9 cellular contexts compared by ENCODE assay signal in the genomic region with DNA sequence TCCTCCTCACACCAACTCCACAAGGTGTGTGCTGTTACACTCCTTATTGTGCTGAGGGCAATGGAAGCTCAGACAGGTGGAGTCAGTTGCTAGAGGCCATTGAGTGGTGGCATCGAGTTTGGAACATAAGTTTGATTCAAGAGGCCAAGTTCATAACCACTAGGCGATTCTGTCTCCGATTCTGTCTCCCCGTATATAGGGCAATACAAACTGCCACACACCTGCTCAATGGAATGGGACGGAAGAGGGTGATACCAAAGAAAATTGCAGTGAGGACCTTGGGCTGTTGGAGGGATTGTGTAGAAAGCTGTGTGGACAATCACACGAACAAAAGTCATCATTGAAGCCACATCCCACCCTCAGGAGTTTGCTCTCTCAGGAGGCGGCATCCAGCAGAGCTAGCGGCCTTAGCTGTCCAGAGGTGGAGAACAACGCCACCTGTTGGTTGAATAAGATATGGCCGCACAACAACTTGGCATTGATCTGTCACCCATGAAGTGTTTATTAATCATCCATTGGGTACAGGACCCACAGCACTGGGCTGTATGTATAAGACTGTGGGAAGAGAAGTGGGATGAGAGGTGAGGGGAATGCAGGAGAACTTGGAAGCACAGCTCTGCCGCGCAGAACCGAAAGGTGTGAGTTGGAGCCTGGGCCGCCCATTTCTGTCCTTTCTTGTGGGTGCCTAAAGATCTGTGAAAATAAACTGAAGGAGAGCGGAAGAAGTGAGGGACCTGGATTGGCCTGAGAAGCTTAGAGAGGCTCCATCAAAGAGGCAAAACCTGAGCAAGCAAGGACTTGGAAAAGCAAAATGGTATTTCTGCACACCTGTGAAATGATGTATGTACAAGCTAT. TPM values are rescaled to one million over a fixed set of nuclear protein-coding genes. Genes with fewer than 3 reads are reported as not detected.
DNase-seq lines count a peak whose midpoint lies in the region; ATAC-seq lines count a peak whose summit lies in the region.
"Had no signal": no experiment of that assay in that cellular context is flagged by ENCODE, and none has a peak within 500 bp of the region (broad histone marks: within the 10 kb centered on the region; RNA-seq: fewer than 3 reads in every experiment).

No MANE protein-coding gene starts in this region.

- ATAC-seq in HG03354 (IDR thresholded peaks at IDR 0.05; ENCODE audit: poor library complexity, severe bottlenecking, unreplicated experiment) (peak; percentile 91), esophagus mucosa (peak; percentile 78)
- peak; percentile 85 for ATAC-seq in activated CD8-positive, alpha-beta memory T cell treated with anti-CD3 and anti-CD28 coated beads, Interleukin-2, amount 10 ng/mL, durations not matched to agents 7 days and 5 days
- ATAC-seq in natural killer cell treated with Interleukin-12 subunit alpha and Interleukin-12 subunit beta and Interleukin-15 and Interleukin-18, amount 100 ng/mL, for 72 hours: peak; percentile 67 to 68

- H3K27ac Mint-ChIP-seq in activated CD8-positive, alpha-beta memory T cell treated with anti-CD3 and anti-CD28 coated beads, Interleukin-2, amount 10 ng/mL, durations not matched to agents 7 days and 5 days: no peak overlapping the region
- no peak overlapping the region for H3K27ac Mint-ChIP-seq in natural killer cell treated with Interleukin-12 subunit alpha and Interleukin-12 subunit beta and Interleukin-15 and Interleukin-18, amount 100 ng/mL, for 72 hours

- no peaks in the 10 kb centered on the region for H3K36me3 Mint-ChIP-seq in activated CD8-positive, alpha-beta memory T cell treated with anti-CD3 and anti-CD28 coated beads, Interleukin-2, amount 10 ng/mL, durations not matched to agents 7 days and 5 days
- H3K36me3 Mint-ChIP-seq in natural killer cell treated with Interleukin-12 subunit alpha and Interleukin-12 subunit beta and Interleukin-15 and Interleukin-18, amount 100 ng/mL, for 72 hours: no peaks in the 10 kb centered on the region

- H3K9me3 Mint-ChIP-seq in activated CD8-positive, alpha-beta memory T cell treated with anti-CD3 and anti-CD28 coated beads, Interleukin-2, amount 10 ng/mL, durations not matched to agents 7 days and 5 days (ENCODE audit: low read depth): no peaks in the 10 kb centered on the region
- no peaks in the 10 kb centered on the region for H3K9me3 Mint-ChIP-seq in natural killer cell treated with Interleukin-12 subunit alpha and Interleukin-12 subunit beta and Interleukin-15 and Interleukin-18, amount 100 ng/mL, for 72 hours

- H3K27me3 Mint-ChIP-seq in activated CD8-positive, alpha-beta memory T cell treated with anti-CD3 and anti-CD28 coated beads, Interleukin-2, amount 10 ng/mL, durations not matched to agents 7 days and 5 days: peaks cover 63% of the 10 kb centered on the region
- peaks cover 22 to 34% of the 10 kb centered on the region in 2 donors for H3K27me3 Mint-ChIP-seq in natural killer cell treated with Interleukin-12 subunit alpha and Interleukin-12 subunit beta and Interleukin-15 and Interleukin-18, amount 100 ng/mL, for 72 hours

- no peak overlapping the region for H3K4me3 Mint-ChIP-seq in activated CD8-positive, alpha-beta memory T cell treated with anti-CD3 and anti-CD28 coated beads, Interleukin-2, amount 10 ng/mL, durations not matched to agents 7 days and 5 days
- H3K4me3 Mint-ChIP-seq in natural killer cell treated with Interleukin-12 subunit alpha and Interleukin-12 subunit beta and Interleukin-15 and Interleukin-18, amount 100 ng/mL, for 72 hours: no peak overlapping the region

- H3K4me1 Mint-ChIP-seq in activated CD8-positive, alpha-beta memory T cell treated with anti-CD3 and anti-CD28 coated beads, Interleukin-2, amount 10 ng/mL, durations not matched to agents 7 days and 5 days: no peaks in the 10 kb centered on the region
- H3K4me1 Mint-ChIP-seq in natural killer cell treated with Interleukin-12 subunit alpha and Interleukin-12 subunit beta and Interleukin-15 and Interleukin-18, amount 100 ng/mL, for 72 hours (ENCODE audit: low read depth in 2 of 2): peaks cover 0 to 5% of the 10 kb centered on the region in 2 donors

- CTCF ChIA-PET in activated CD8-positive, alpha-beta memory T cell treated with anti-CD3 and anti-CD28 coated beads, Interleukin-2, amount 10 ng/mL, durations not matched to agents 7 days and 5 days (lab: Charles Lee): interaction anchor here (0.6 to 11.4 kb wide), 21 partner anchors 9 to 278 kb away, joined by 3 to 350 read pairs (median 4); no protein-coding TSS in a partner anchor

- DNase-seq in activated gamma-delta T cell treated with Interleukin-2 at 50 U/mL for 16 hours (peak; percentile 47), activated gamma-delta T cell (lab: John Stamatoyannopoulos, UW) (no peak), NCI-H774 (lab: John Stamatoyannopoulos, UW) (peak; percentile 53), superior temporal gyrus (ENCODE audit: extremely low spot score) (peak; percentile 90)
- peak; percentile 78 for DNase-seq in activated CD8-positive, alpha-beta memory T cell treated with anti-CD3 and anti-CD28 coated beads, Interleukin-2, amount 10 ng/mL, durations not matched to agents 7 days and 5 days
- no peak for DNase-seq in natural killer cell treated with Interleukin-12 subunit alpha and Interleukin-12 subunit beta and Interleukin-15 and Interleukin-18, amount 100 ng/mL, for 72 hours (ENCODE audit: low spot score)

RNA-seq across cellular contexts. Expression of a gene that starts 16.1 kb away (rescaled TPM):
- total RNA-seq in activated CD8-positive, alpha-beta memory T cell treated with anti-CD3 and anti-CD28 coated beads, Interleukin-2, amount 10 ng/mL, durations not matched to agents 7 days and 5 days: not detected
- total RNA-seq in esophagus mucosa: not detected
- not detected for total RNA-seq in natural killer cell treated with Interleukin-12 subunit alpha and Interleukin-12 subunit beta and Interleukin-15 and Interleukin-18, amount 100 ng/mL, for 72 hours
- total RNA-seq: lower leg skin had no signal

RNA-seq across cellular contexts. Expression of a gene that starts 27.0 kb away (rescaled TPM):
- total RNA-seq in activated CD8-positive, alpha-beta memory T cell treated with anti-CD3 and anti-CD28 coated beads, Interleukin-2, amount 10 ng/mL, durations not matched to agents 7 days and 5 days: not detected
- 179 TPM for total RNA-seq in esophagus mucosa
- not detected for total RNA-seq in natural killer cell treated with Interleukin-12 subunit alpha and Interleukin-12 subunit beta and Interleukin-15 and Interleukin-18, amount 100 ng/mL, for 72 hours

Comparison
In these comparisons a context has a peak if more than half of its experiments do, and no peak if none do; other contexts are left out.
1. DNase-seq: peak in activated gamma-delta T cell treated with Interleukin-2 at 50 U/mL for 16 hours (single experiment), NCI-H774 (single experiment), activated CD8-positive, alpha-beta memory T cell treated with anti-CD3 and anti-CD28 coated beads, Interleukin-2, amount 10 ng/mL, durations not matched to agents 7 days and 5 days (single experiment) and superior temporal gyrus (single experiment); none in activated gamma-delta T cell (single experiment) and natural killer cell treated with Interleukin-12 subunit alpha and Interleukin-12 subunit beta and Interleukin-15 and Interleukin-18, amount 100 ng/mL, for 72 hours (single experiment).
2. RNA of a gene that starts 27.0 kb away (total RNA-seq): 179 TPM in esophagus mucosa (single experiment); not detected in natural killer cell treated with Interleukin-12 subunit alpha and Interleukin-12 subunit beta and Interleukin-15 and Interleukin-18, amount 100 ng/mL, for 72 hours and not detected in activated CD8-positive, alpha-beta memory T cell treated with anti-CD3 and anti-CD28 coated beads, Interleukin-2, amount 10 ng/mL, durations not matched to agents 7 days and 5 days; every median in the first group is over 100 times any median in the second.
3. Peak in every context shown above with its lines, with median percentiles within 50 percentile points of each other: ATAC-seq.